Comparison of ENCODE assay signal across 9 cellular contexts in genomic region chr14:101992708-101993107, GRCh38. TPM values are rescaled to one million over a fixed set of nuclear protein-coding genes. Genes with fewer than 3 reads are reported as not detected.
DNase-seq lines count a peak whose midpoint lies in the region; ATAC-seq lines count a peak whose summit lies in the region.
"Had no signal": no experiment of that assay in that cellular context is flagged by ENCODE, and none has a peak within 500 bp of the region (broad histone marks: within the 10 kb centered on the region; RNA-seq: fewer than 3 reads in every experiment).

No MANE protein-coding gene starts in this region.

- ATAC-seq in GM18873 (IDR thresholded peaks at IDR 0.05; ENCODE audit: low FRiP score, unreplicated experiment) (peak; percentile 92), GM21737 (IDR thresholded peaks at IDR 0.05; ENCODE audit: unreplicated experiment) (peak; percentile 91)

- H3K18ac ChIP-seq in mesenchymal stem cell (ENCODE audit: low read depth in 1 of 2, low read length in 2 of 2), result no peak overlapping the region

- peaks cover 30% of the 10 kb centered on the region for H3K79me1 ChIP-seq in mesenchymal stem cell (replicated peaks; ENCODE audit: low read length, poor library complexity, severe bottlenecking)

- H3K14ac ChIP-seq in mesenchymal stem cell (ENCODE audit: low read length in 2 of 2), result no peak overlapping the region

- H3K36me3 ChIP-seq in mesenchymal stem cell (ENCODE audit: control insufficient read depth in 1 of 2, insufficient read depth in 2 of 2, low read depth in 1 of 2, low read length in 2 of 2), result peaks cover 73 to 96% of the 10 kb centered on the region in 2 experiments

- H4K8ac ChIP-seq in mesenchymal stem cell (ENCODE audit: low read length), result no peak overlapping the region

- H2AFZ ChIP-seq in mesenchymal stem cell (ENCODE audit: low read depth, low read length), result no peak overlapping the region

- H3K4me3 ChIP-seq in mesenchymal stem cell (ENCODE audit: insufficient read depth in 1 of 2, low read depth in 1 of 2, low read length in 2 of 2), result no peak overlapping the region

- no peaks in the 10 kb centered on the region for H3K9me3 ChIP-seq in mesenchymal stem cell (ENCODE audit: control insufficient read depth, low read length)
- H3K9me3 ChIP-seq: SK-N-SH had no signal

- no peak overlapping the region for H2BK5ac ChIP-seq in mesenchymal stem cell (ENCODE audit: low read depth, low read length, poor library complexity, severe bottlenecking)

- H2BK120ac ChIP-seq in mesenchymal stem cell (ENCODE audit: low read depth, low read length), result no peak overlapping the region

- no peak overlapping the region for H2BK12ac ChIP-seq in mesenchymal stem cell (ENCODE audit: low read length in 2 of 2)

- no peaks in the 10 kb centered on the region for H3K27me3 ChIP-seq in mesenchymal stem cell (ENCODE audit: control insufficient read depth in 1 of 2, insufficient read depth in 1 of 2, low read length in 2 of 2)

- H3K4ac ChIP-seq in mesenchymal stem cell (ENCODE audit: low read depth in 1 of 2, low read length in 2 of 2), result no peak overlapping the region

- no peaks in the 10 kb centered on the region for H3K4me1 ChIP-seq in mesenchymal stem cell (ENCODE audit: control insufficient read depth, insufficient read depth, low read depth, low read length)

- H2AK5ac ChIP-seq in mesenchymal stem cell (ENCODE audit: low read length, severe bottlenecking), result no peak overlapping the region

- DNase-seq in Kasumi-1 (lab: John Stamatoyannopoulos, UW) (peak; percentile 37 to 48), mesenchymal stem cell (no peak), dermis blood vessel endothelial cell (no peak), NCI-H524 (lab: John Stamatoyannopoulos, UW) (no peak), NCI-H526 (lab: John Stamatoyannopoulos, UW) (no peak)
- DNase-seq: mammary epithelial cell, SK-N-SH had no signal

- no peak overlapping the region for H3K4me2 ChIP-seq in mesenchymal stem cell (ENCODE audit: low read length, poor library complexity, severe bottlenecking)
- H3K4me2 ChIP-seq: SK-N-SH had no signal

- H4K91ac ChIP-seq in mesenchymal stem cell (ENCODE audit: low read length), result no peak overlapping the region

- WGBS in mesenchymal stem cell, result 99% methylated on average over 7 of the region's 7 CpGs

- no peak overlapping the region for H3K23ac ChIP-seq in mesenchymal stem cell (ENCODE audit: low read length in 2 of 2)

- no peak overlapping the region for H3K27ac ChIP-seq in mesenchymal stem cell (ENCODE audit: low read length, poor library complexity, severe bottlenecking)

- peak overlapping the region; percentile 28 for H3K9ac ChIP-seq in mesenchymal stem cell (ENCODE audit: low read length)
- H3K9ac ChIP-seq: SK-N-SH had no signal

- H2BK15ac ChIP-seq in mesenchymal stem cell (ENCODE audit: low read depth, poor library complexity, severe bottlenecking), result no peak overlapping the region

RNA-seq across cellular contexts. Expression of gene DYNC1H1, which starts 28.3 kb away (rescaled TPM):
- 97.7 TPM for polyA plus RNA-seq in mesenchymal stem cell (2013, experiment 1 of 2)
- 90.8 TPM for polyA plus RNA-seq in mesenchymal stem cell (2013, experiment 2 of 2)
- 564 and 1,322 TPM in 2 replicates for total RNA-seq in dermis blood vessel endothelial cell

Comparison
In these comparisons a context has a peak if more than half of its experiments do, and no peak if none do; other contexts are left out.
1. DNase-seq: peak in Kasumi-1 (2 of 2); none in mesenchymal stem cell (single experiment), dermis blood vessel endothelial cell (single experiment), NCI-H524 (0 of 2) and NCI-H526 (0 of 2).